In genomic region chr10:3889961-3890522, GRCh38 we compare ENCODE assay signal across 10 cellular contexts.
DNase-seq lines count a peak whose midpoint lies in the region; ATAC-seq lines count a peak whose summit lies in the region.
"Had no signal": no experiment of that assay in that cellular context is flagged by ENCODE, and none has a peak within 500 bp of the region (broad histone marks: within the 10 kb centered on the region; RNA-seq: fewer than 3 reads in every experiment).

No MANE protein-coding gene starts in this region.

- intact Hi-C loops in Right ventricle myocardium inferior (cut with DNase I), result loop anchor here (10.0 kb wide), 1 partner anchor 105 kb away; the partner anchor contains the start of gene KLF6
- intact Hi-C loops in sciatic nerve (cut with DNase I), result no loop called here

- ATAC-seq in Right ventricle myocardium inferior (no peak), sciatic nerve (no peak)

- DNase-seq in COLO829 (ENCODE audit: low spot score) (peak; percentile 45), M059J (ENCODE audit: low read depth) (peak; percentile 89), dedifferentiated amniotic fluid mesenchymal stem cell (ENCODE audit: extremely low spot score) (peak; percentile 48), myocyte (ENCODE audit: low read depth) (peak; percentile 53), Right ventricle myocardium inferior (ENCODE audit: missing footprints) (no peak), sciatic nerve (ENCODE audit: low spot score) (no peak), NCI-H2171 treated with DMSO at 0.1 percent for 48 hours (lab: John Stamatoyannopoulos, UW) (no peak)
- DNase-seq in activated CD4-positive, alpha-beta T cell treated with anti-CD3 and anti-CD28 coated beads for 1 hour, result no peak
- DNase-seq: COR-L47, posterior cingulate gyrus had no signal

Comparison
In these comparisons a context has a peak if more than half of its experiments do, and no peak if none do; other contexts are left out.
1. DNase-seq: peak in COLO829 (single experiment), M059J (single experiment), dedifferentiated amniotic fluid mesenchymal stem cell (single experiment) and myocyte (single experiment); none in Right ventricle myocardium inferior (single experiment), sciatic nerve (single experiment), activated CD4-positive, alpha-beta T cell treated with anti-CD3 and anti-CD28 coated beads for 1 hour (single experiment) and NCI-H2171 treated with DMSO at 0.1 percent for 48 hours (single experiment).